In genomic region chr1:108559215-108560142, GRCh38 we compare ENCODE assay signal across 1 cellular context.
TF ChIP-seq lines count a peak whose summit lies in the region.

TSS of gene EEIG2 (plus strand) at chr1:108560100. CDS start at chr1:108560429, 329 bp downstream.

TF ChIP-seq in IMR-90, 13 proteins besides CTCF, POLR2A, EP300 and RAD21:
- TF ChIP-seq RFX5 (IDR thresholded peaks at IDR 0.05; ENCODE audit: low read depth, low read length) = no peak
- TF ChIP-seq MXI1 (IDR thresholded peaks at IDR 0.05; ENCODE audit: borderline replicate concordance, low read depth, low read length) = no peak
- no peak for TF ChIP-seq RCOR1 (IDR thresholded peaks at IDR 0.05; ENCODE audit: insufficient replicate concordance, low read length)
- peak; percentile 84; the same call in 1 of the 2 replicates for TF ChIP-seq MAZ (IDR thresholded peaks at IDR 0.05; ENCODE audit: borderline replicate concordance, low read depth, low read length)
- no peak for TF ChIP-seq CHD1 (IDR thresholded peaks at IDR 0.05; ENCODE audit: low read depth, low read length)
- no peak for TF ChIP-seq CEBPB (IDR thresholded peaks at IDR 0.05; ENCODE audit: low read depth, low read length)
